ENCODE assay signal across 1 cellular context in the genomic region with DNA sequence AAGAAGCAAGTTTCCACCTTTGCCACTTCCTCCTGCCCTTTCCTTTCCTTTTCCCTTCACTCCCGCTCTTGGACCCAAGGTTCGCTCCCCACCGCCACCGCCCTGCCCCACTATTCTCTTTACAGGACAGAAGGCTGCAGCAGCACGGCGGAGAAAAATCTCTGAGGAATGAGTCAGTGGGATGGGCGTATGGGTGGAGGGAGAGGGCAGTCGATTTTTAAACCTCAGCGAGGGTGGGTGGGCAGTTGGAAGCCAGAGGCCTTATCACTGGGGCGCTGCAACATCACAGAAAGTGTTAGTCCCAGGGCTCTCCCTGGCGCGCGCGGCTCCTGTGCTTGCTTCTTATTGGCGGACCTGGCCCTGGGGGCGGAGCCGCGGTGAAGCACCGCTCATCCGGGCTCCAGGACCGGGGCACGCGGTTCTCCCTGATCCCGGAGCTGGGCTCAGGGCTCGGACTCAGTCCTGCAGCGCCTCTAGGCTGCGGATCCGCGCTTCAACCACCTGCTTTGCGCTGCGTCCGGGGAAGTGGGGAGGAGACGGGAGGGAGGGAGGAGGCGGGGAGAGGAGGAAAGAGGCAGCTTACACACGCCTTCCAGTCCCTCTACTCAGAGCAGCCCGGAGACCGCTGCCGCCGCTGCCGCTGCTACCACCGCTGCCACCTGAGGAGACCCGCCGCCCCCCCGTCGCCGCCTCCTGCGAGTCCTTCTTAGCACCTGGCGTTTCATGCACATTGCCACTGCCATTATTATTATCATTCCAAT.
TF ChIP-seq lines count a peak whose summit lies in the region.

Gene ALCAM, plus strand, starts transcription at position 608 of the 761 bp plus-strand sequence.

TF ChIP-seq in K562, 482 proteins besides CTCF, POLR2A, EP300 and RAD21:
- TF ChIP-seq MGA (IDR thresholded peaks at IDR 0.05) = 0 out of 2 replicates have a peak, but pooled peaks have one; percentile 13
- TF ChIP-seq, protein P1, sequence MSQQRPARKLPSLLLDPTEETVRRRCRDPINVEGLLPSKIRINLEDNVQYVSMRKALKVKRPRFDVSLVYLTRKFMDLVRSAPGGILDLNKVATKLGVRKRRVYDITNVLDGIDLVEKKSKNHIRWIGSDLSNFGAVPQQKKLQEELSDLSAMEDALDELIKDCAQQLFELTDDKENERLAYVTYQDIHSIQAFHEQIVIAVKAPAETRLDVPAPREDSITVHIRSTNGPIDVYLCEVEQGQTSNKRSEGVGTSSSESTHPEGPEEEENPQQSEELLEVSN (IDR thresholded peaks at IDR 0.05; ENCODE audit: borderline replicate concordance in 1 of 2, extremely low read depth in 1 of 2, insufficient read depth in 1 of 2, insufficient read length in 1 of 2, low read depth in 1 of 2, low read length in 1 of 2, poor library complexity in 1 of 2, severe bottlenecking in 1 of 2) = peak in 1 of 2 experiments; percentile 56
- TF ChIP-seq L3MBTL2 (IDR thresholded peaks at IDR 0.05) = peak; percentile 40; the same call in 1 of the 2 replicates
- no peak for TF ChIP-seq MCM3 (IDR thresholded peaks at IDR 0.05)
